23 cellular contexts compared by ENCODE assay signal in genomic region chr1:181807251-181807650, GRCh38.
"Had no signal": no experiment of that assay in that cellular context is flagged by ENCODE, and none has a peak within 500 bp of the region (broad histone marks: within the 10 kb centered on the region; RNA-seq: fewer than 3 reads in every experiment).

No MANE protein-coding gene starts in this region.

- H3K4me3 ChIP-seq: SJCRH30 had no signal

- H3K27me3 ChIP-seq: SJCRH30 had no signal

- H3K36me3 ChIP-seq: SJCRH30 had no signal

- H3K27ac ChIP-seq: RWPE1, SJCRH30 had no signal

- H3K9me3 ChIP-seq: SJCRH30 had no signal

- ATAC-seq: HepG2, Panc1, PC-3, SK-N-SH treated with all-trans-retinoic acid at 6 μM for 48 hours had no signal

- DNase-seq: IMR-90, Karpas-422, KG1, MM.1S, NCI-H1092 treated with DMSO at 0.1 percent for 48 hours, NCI-H1436, NCI-H187, NCI-H2029, NCI-H2081 treated with DMSO at 0.1 percent for 48 hours, NCI-H2171, NCI-H226, NCI-H446, NCI-H510A, NCI-H524 treated with DMSO at 0.1 percent for 48 hours, NCI-H69, NCI-H774, PC-3, SHP77 treated with DMSO at 0.1 percent for 48 hours had no signal
